ENCODE assay signal across 17 cellular contexts in the genomic region with DNA sequence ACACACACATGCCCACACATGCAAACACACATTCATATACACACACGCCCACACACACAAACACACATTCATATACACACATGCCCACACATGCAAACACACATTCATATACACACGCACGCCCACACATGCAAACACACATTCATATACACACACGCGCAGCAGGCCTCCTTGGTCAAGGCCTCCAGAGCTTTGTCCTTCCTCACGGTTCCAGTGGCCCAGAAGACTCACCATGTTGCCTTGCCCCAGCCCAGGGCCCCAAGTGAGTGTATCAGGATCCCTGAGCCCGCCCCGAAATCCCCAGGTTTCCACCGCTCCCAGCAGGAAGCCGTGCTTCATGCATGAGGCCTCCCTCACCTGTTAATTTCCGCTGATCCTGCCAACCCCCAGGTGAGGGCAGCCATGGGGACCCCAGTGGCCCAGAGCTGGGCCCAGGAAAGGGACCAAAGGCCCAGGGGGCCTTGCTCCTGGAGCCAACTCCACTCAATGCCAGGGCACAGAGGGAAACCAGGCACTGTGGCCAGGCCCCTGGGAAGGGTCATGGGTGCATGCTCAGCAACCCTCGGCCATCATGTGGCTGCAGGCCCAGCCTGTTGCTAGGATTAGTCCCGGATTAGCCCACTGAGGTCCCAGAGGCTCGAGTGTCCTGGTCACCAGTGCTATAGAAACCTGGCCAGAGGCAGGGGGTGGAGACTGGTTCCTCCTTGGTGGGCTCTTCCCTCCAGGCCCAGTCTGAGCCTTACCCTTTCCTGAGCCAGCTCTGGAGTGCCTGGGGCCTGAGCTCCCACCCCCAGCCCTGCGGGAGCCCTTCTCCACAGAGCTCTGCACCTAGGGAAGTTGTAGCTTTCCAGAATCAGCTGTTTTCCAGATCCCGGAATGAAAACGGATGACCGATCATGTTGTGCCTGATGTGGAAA. TPM values are rescaled to one million over a fixed set of nuclear protein-coding genes. Genes with fewer than 3 reads are reported as not detected.
"Had no signal": no experiment of that assay in that cellular context is flagged by ENCODE, and none has a peak within 500 bp of the region (broad histone marks: within the 10 kb centered on the region; RNA-seq: fewer than 3 reads in every experiment).

No MANE protein-coding gene starts in this region.

- H3K4me3 ChIP-seq: coronary artery, gastroesophageal sphincter, heart right ventricle, lung had no signal

- H3K9me3 ChIP-seq: heart right ventricle had no signal

- H3K4me1 Mint-ChIP-seq: central memory CD8-positive, alpha-beta T cell; immature natural killer cell had no signal

- H3K27me3 ChIP-seq: brain microvascular endothelial cell had no signal

- H3K36me3 ChIP-seq: brain microvascular endothelial cell, gastroesophageal sphincter, heart right ventricle had no signal

- H3K4me3 Mint-ChIP-seq: central memory CD8-positive, alpha-beta T cell; immature natural killer cell; natural killer cell treated with Interleukin-12 subunit alpha and Interleukin-12 subunit beta and Interleukin-15 and Interleukin-18, amount 100 ng/mL, for 72 hours; stimulated activated naive CD8-positive, alpha-beta T cell treated with anti-CD3 and anti-CD28 coated beads, Interleukin-15, Interleukin-2, amounts not matched to agents 100 ng/mL and 50 ng/mL, for 24 hours had no signal

- H3K9me3 Mint-ChIP-seq: central memory CD8-positive, alpha-beta T cell; immature natural killer cell; natural killer cell treated with Interleukin-12 subunit alpha and Interleukin-12 subunit beta and Interleukin-15 and Interleukin-18, amount 100 ng/mL, for 72 hours; stimulated activated naive CD8-positive, alpha-beta T cell treated with anti-CD3 and anti-CD28 coated beads, Interleukin-15, Interleukin-2, amounts not matched to agents 100 ng/mL and 50 ng/mL, for 24 hours had no signal

- ATAC-seq: activated CD4-positive, CD25-positive, alpha-beta regulatory T cell treated with anti-CD3 and anti-CD28 coated beads, Interleukin-2, amount 50 U/mL, for 24 hours; gastroesophageal sphincter; heart right ventricle; left colon; natural killer cell treated with Interleukin-12 subunit alpha and Interleukin-12 subunit beta and Interleukin-15 and Interleukin-18, amount 100 ng/mL, for 72 hours had no signal

- H3K27me3 Mint-ChIP-seq: central memory CD8-positive, alpha-beta T cell had no signal

- H3K27ac Mint-ChIP-seq: immature natural killer cell; natural killer cell treated with Interleukin-12 subunit alpha and Interleukin-12 subunit beta and Interleukin-15 and Interleukin-18, amount 100 ng/mL, for 72 hours; stimulated activated naive CD8-positive, alpha-beta T cell treated with anti-CD3 and anti-CD28 coated beads, Interleukin-15, Interleukin-2, amounts not matched to agents 100 ng/mL and 50 ng/mL, for 24 hours had no signal

- DNase-seq: activated naive CD4-positive, alpha-beta T cell treated with Interleukin-2 at 50 U/mL for 16 hours; brain microvascular endothelial cell; heart right ventricle; immature natural killer cell; nucleus accumbens; T1000; trophoblast cell had no signal

- H3K27ac ChIP-seq: brain microvascular endothelial cell, coronary artery, gastroesophageal sphincter had no signal

- H3K36me3 Mint-ChIP-seq: immature natural killer cell; natural killer cell treated with Interleukin-12 subunit alpha and Interleukin-12 subunit beta and Interleukin-15 and Interleukin-18, amount 100 ng/mL, for 72 hours had no signal

RNA-seq across cellular contexts. Expression of a gene that starts 34.4 kb away (rescaled TPM):
- polyA plus RNA-seq: immature natural killer cell had no signal

RNA-seq across cellular contexts. Expression of a gene that starts 56.2 kb away (rescaled TPM):
- total RNA-seq: activated CD8-positive, alpha-beta memory T cell treated with anti-CD3 and anti-CD28 coated beads for 36 hours; gastroesophageal sphincter; lung; natural killer cell treated with Interleukin-12 subunit alpha and Interleukin-12 subunit beta and Interleukin-15 and Interleukin-18, amount 100 ng/mL, for 72 hours; temporal lobe had no signal
- polyA plus RNA-seq: immature natural killer cell had no signal
